Comparison of ENCODE assay signal across 8 cellular contexts in the genomic region with DNA sequence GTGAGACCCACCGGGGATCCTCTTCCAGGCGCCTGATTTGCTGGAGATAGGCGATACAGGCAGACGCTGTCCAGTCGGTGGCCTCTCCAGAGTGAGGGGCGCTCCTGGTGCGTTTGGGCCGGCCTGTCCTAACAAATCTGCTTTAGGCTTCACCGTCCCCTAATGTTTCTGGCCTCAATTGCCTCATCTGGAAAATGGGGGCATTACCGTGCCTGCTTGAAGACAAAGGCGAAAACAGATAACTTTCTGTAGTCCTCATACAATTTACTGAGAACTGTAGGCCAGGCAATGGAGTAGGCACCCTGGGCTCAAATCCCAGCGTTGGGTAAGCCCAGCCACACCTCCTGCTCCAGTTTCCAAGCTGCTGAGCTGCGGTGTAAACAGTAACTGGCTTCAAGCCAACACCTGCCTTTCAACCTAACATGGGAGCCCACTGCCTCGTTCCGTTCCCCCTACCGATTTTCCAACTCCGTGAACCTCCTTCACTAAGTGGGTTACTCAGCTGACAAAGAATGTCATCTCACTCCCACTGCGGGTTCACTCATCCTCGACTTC. TPM values are rescaled to one million over a fixed set of nuclear protein-coding genes. Genes with fewer than 3 reads are reported as not detected.
DNase-seq lines count a peak whose midpoint lies in the region; ATAC-seq and TF ChIP-seq lines count a peak whose summit lies in the region.

No MANE protein-coding gene starts in this region.

- dilution Hi-C loops in mammary epithelial cell (cut with HindIII; ENCODE audit: low sequenced_read_pairs) = no loop called here

- intact Hi-C loops in CD8-positive, alpha-beta T cell (cut with DNase I, micrococcal nuclease) = loop anchor here in 1 of 2 experiments (2.0 to 5.0 kb wide), 3 partner anchors 254 to 436 kb away; a partner anchor contains a TSS
- intact Hi-C loops in mammary epithelial cell (cut with micrococcal nuclease) = loop anchor here (2.0 to 5.0 kb wide), 2 partner anchors 208 to 666 kb away; no protein-coding TSS in a partner anchor
- intact Hi-C loops in vagina (cut with DNase I) = no loop called here

- H3K27me3 Mint-ChIP-seq in CD8-positive, alpha-beta T cell (ENCODE audit: low read depth) = no peaks in the 10 kb centered on the region

- WGBS in mammary epithelial cell (ENCODE audit: low coverage, missing lambda C conversion rate) = 14% methylated on average over 14 of the region's 19 CpGs
- no CpG with 5 or more reads among the region's 19 CpGs for WGBS in mesendoderm (ENCODE audit: extremely low coverage, insufficient coverage, low lambda C conversion rate)

- BruUV-seq in mammary epithelial cell (replicated peaks; lab: Mats Ljungman, UMichigan) = no TSS peak

- peak overlapping the region; percentile 88 for H3K4me3 ChIP-seq in CD8-positive, alpha-beta T cell (ENCODE audit: low read depth, low read length)
- H3K4me3 ChIP-seq in Karpas-422 (ENCODE audit: low read length) (peak overlapping the region; percentile 31; the same call in 1 of the 2 replicates), mammary epithelial cell (replicated peaks in 1 of 3; ENCODE audit: insufficient read depth in 1 of 3, low read depth in 2 of 3, low read length in 3 of 3) (peak overlapping the region; percentile 44 to 84 (median 67)), mesendoderm (ENCODE audit: low read length) (no peak overlapping the region), vagina (peak overlapping the region; percentile 61 to 89)

- H2BK120ac ChIP-seq in mesendoderm (ENCODE audit: low read depth, low read length) = no peak overlapping the region

- H3K27me3 ChIP-seq in CD8-positive, alpha-beta T cell (ENCODE audit: insufficient read depth, low read length) = no peaks in the 10 kb centered on the region
- no peaks in the 10 kb centered on the region for H3K27me3 ChIP-seq in Karpas-422 (ENCODE audit: low read length)
- H3K27me3 ChIP-seq in mammary epithelial cell (ENCODE audit: insufficient read depth, low read length) = no peaks in the 10 kb centered on the region
- H3K27me3 ChIP-seq in mesendoderm (ENCODE audit: insufficient read depth, low read length, poor library complexity) = no peaks in the 10 kb centered on the region
- H3K27me3 ChIP-seq in vagina = no peaks in the 10 kb centered on the region

- peak overlapping the region; percentile 85 for H3K56ac ChIP-seq in mesendoderm (ENCODE audit: low read length)

- no peak for TF ChIP-seq CTCF in CD8-positive, alpha-beta T cell (IDR thresholded peaks at IDR 0.05)
- TF ChIP-seq CTCF in mammary epithelial cell (conservative IDR thresholded peaks at IDR 0.05 in 1 of 2, IDR thresholded peaks at IDR 0.05 in 1 of 2; ENCODE audit: extremely low read depth in 1 of 2, insufficient read depth in 1 of 2, low read depth in 1 of 2, low read length in 2 of 2) (no peak), vagina (IDR thresholded peaks at IDR 0.05) (no peak)

- H3K27ac ChIP-seq in CD8-positive, alpha-beta T cell (ENCODE audit: low read depth, low read length) = peak overlapping the region; percentile 69
- H3K27ac ChIP-seq in Karpas-422 (ENCODE audit: low read length) (no peak overlapping the region), mammary epithelial cell (ENCODE audit: insufficient read depth, low read depth, low read length) (peak overlapping the region; percentile 53), mesendoderm (ENCODE audit: low read depth, low read length) (peak overlapping the region; percentile 53), vagina (peak overlapping the region; percentile 77)

- H4K20me1 ChIP-seq in Karpas-422 (ENCODE audit: insufficient read depth, low read depth, low read length) = no peaks in the 10 kb centered on the region
- no peaks in the 10 kb centered on the region for H4K20me1 ChIP-seq in mammary epithelial cell (ENCODE audit: insufficient read depth, low read length)

- H3K27ac Mint-ChIP-seq in CD8-positive, alpha-beta T cell = peak overlapping the region; percentile 88

- peaks cover 39% of the 10 kb centered on the region for H3K4me1 Mint-ChIP-seq in CD8-positive, alpha-beta T cell (ENCODE audit: low read depth)

- H3K9me3 Mint-ChIP-seq in CD8-positive, alpha-beta T cell = no peaks in the 10 kb centered on the region

- H2BK15ac ChIP-seq in mesendoderm (replicated peaks; ENCODE audit: low read depth) = no peak overlapping the region

- no peak for ATAC-seq in CD8-positive, alpha-beta T cell
- ATAC-seq in HG02759 (IDR thresholded peaks at IDR 0.05; ENCODE audit: unreplicated experiment) = no peak

- H3K79me1 ChIP-seq in mesendoderm (ENCODE audit: low read length) = no peaks in the 10 kb centered on the region

- no peak for DNase-seq in CD8-positive, alpha-beta T cell
- DNase-seq in Karpas-422 (peak; percentile 25), mammary epithelial cell (peak; percentile 1), mesendoderm (no peak), vagina (ENCODE audit: extremely low spot score in 2 of 2) (no peak), H4 (ENCODE audit: low spot score) (no peak), MV-4-11 (lab: John Stamatoyannopoulos, UW) (no peak)

- H3K4ac ChIP-seq in mesendoderm (ENCODE audit: low read depth, low read length) = no peak overlapping the region

- peaks cover 5% of the 10 kb centered on the region for H3K36me3 Mint-ChIP-seq in CD8-positive, alpha-beta T cell

- in situ Hi-C loops in mammary epithelial cell (cut with MboI; ENCODE audit: low sequenced_read_pairs in 2 of 2) = loop anchor here in 1 of 2 donors (25.0 kb wide), 1 partner anchor 211 kb away; no protein-coding TSS in a partner anchor

- peak overlapping the region; percentile 81; the same call in 1 of the 2 replicates for H2AFZ ChIP-seq in Karpas-422 (ENCODE audit: low read length)
- peak overlapping the region; percentile 97 for H2AFZ ChIP-seq in mammary epithelial cell (ENCODE audit: low read depth, low read length)

- peak overlapping the region; percentile 87 for H3K4me3 Mint-ChIP-seq in CD8-positive, alpha-beta T cell

- no peak overlapping the region for H2BK5ac ChIP-seq in mesendoderm (ENCODE audit: low read length)

- H3K18ac ChIP-seq in mesendoderm (ENCODE audit: low read length) = peak overlapping the region; percentile 34

- no peak overlapping the region for H2AK5ac ChIP-seq in mesendoderm (ENCODE audit: low read length)

- peak overlapping the region; percentile 17 for H4K5ac ChIP-seq in mesendoderm (ENCODE audit: low read length)

- peak overlapping the region; percentile 50 for H3K9ac ChIP-seq in Karpas-422 (ENCODE audit: low read length)
- no peak overlapping the region for H3K9ac ChIP-seq in mammary epithelial cell (ENCODE audit: insufficient read depth, low read length)
- H3K9ac ChIP-seq in mesendoderm (ENCODE audit: low read length) = peak overlapping the region; percentile 38

- no peak overlapping the region for H4K8ac ChIP-seq in mesendoderm (ENCODE audit: low read depth, low read length)

- no peak for TF ChIP-seq POLR2A in vagina (IDR thresholded peaks at IDR 0.05)

- no peak overlapping the region for H3K23ac ChIP-seq in mesendoderm (ENCODE audit: low read length)

- peak overlapping the region; percentile 46 for H3K4me2 ChIP-seq in Karpas-422 (ENCODE audit: low read depth, low read length, poor library complexity, severe bottlenecking)
- peak overlapping the region; percentile 83 for H3K4me2 ChIP-seq in mammary epithelial cell (ENCODE audit: insufficient read depth, low read depth, low read length)
- peak overlapping the region; percentile 28 for H3K4me2 ChIP-seq in mesendoderm (ENCODE audit: low read length)

- H3K9me3 ChIP-seq in CD8-positive, alpha-beta T cell (ENCODE audit: low read length) = no peaks in the 10 kb centered on the region
- no peaks in the 10 kb centered on the region for H3K9me3 ChIP-seq in Karpas-422 (ENCODE audit: low read length)
- no peaks in the 10 kb centered on the region for H3K9me3 ChIP-seq in mammary epithelial cell (replicated peaks; ENCODE audit: insufficient read depth, low read length)
- H3K9me3 ChIP-seq in vagina = no peaks in the 10 kb centered on the region

- CTCF ChIA-PET in CD8-positive, alpha-beta T cell (lab: Charles Lee) = interaction anchor here (1.3 to 1.6 kb wide), 4 partner anchors 30 to 423 kb away, joined by 3 to 6 read pairs (median 4); no protein-coding TSS in a partner anchor
- CTCF ChIA-PET in mammary epithelial cell (lab: Charles Lee; ENCODE audit: low non-redundant PET) = no interaction called here

- no peaks in the 10 kb centered on the region for H3K36me3 ChIP-seq in CD8-positive, alpha-beta T cell (ENCODE audit: insufficient read depth, low read length)
- H3K36me3 ChIP-seq in Karpas-422 (ENCODE audit: insufficient read depth, low read length) = no peaks in the 10 kb centered on the region
- H3K36me3 ChIP-seq in mammary epithelial cell (ENCODE audit: insufficient read depth, low read length) = no peaks in the 10 kb centered on the region
- no peaks in the 10 kb centered on the region for H3K36me3 ChIP-seq in mesendoderm (ENCODE audit: control insufficient read depth, insufficient read depth, low read length)
- H3K36me3 ChIP-seq in vagina = no peaks in the 10 kb centered on the region

- H3K9me2 ChIP-seq in Karpas-422 (replicated peaks; ENCODE audit: insufficient read depth, low read length) = no peaks in the 10 kb centered on the region

- peaks cover 39% of the 10 kb centered on the region for H3K79me2 ChIP-seq in Karpas-422 (ENCODE audit: low read length)
- H3K79me2 ChIP-seq in mammary epithelial cell (ENCODE audit: insufficient read depth, low read length) = peaks cover 4% of the 10 kb centered on the region
- H3K79me2 ChIP-seq in mesendoderm (ENCODE audit: control insufficient read depth, insufficient read depth, low read length) = no peaks in the 10 kb centered on the region

- POLR2A ChIA-PET in CD8-positive, alpha-beta T cell (lab: Charles Lee) = interaction anchor here (1.6 kb wide), 1 partner anchor 10 kb away, joined by 8 read pairs; no protein-coding TSS in a partner anchor

- peaks cover 5% of the 10 kb centered on the region for H3K4me1 ChIP-seq in CD8-positive, alpha-beta T cell (ENCODE audit: insufficient read depth, low read length)
- H3K4me1 ChIP-seq in Karpas-422 (ENCODE audit: low read length) (peaks cover 22% of the 10 kb centered on the region), mammary epithelial cell (ENCODE audit: insufficient read depth, low read length) (peaks cover 6% of the 10 kb centered on the region), mesendoderm (ENCODE audit: control insufficient read depth, low read depth, low read length) (no peaks in the 10 kb centered on the region), vagina (peaks cover 10% of the 10 kb centered on the region)

RNA-seq across cellular contexts. Expression of a gene that starts 0.6 kb away (rescaled TPM):
- 10 to 100 TPM; 34.7 to 36.6 TPM for total RNA-seq in CD8-positive, alpha-beta T cell
- total RNA-seq in Karpas-422 (2014; rRNA removed; shearing (Covaris generic); ENCODE audit: low replicate concordance) = 55.0 and 61.3 TPM in 2 replicates
- total RNA-seq in mammary epithelial cell (1 to 10 TPM; 3.2 to 8.8 TPM), vagina (19.4 TPM)
- 1.8 TPM for polyA plus RNA-seq in mammary epithelial cell
- polyA minus RNA-seq in mammary epithelial cell = 8.7 TPM
- 6.9 TPM for polyA plus RNA-seq in mesendoderm (2013, experiment 1 of 2)
- 6.8 TPM for polyA plus RNA-seq in mesendoderm (2013, experiment 2 of 2)
- 6.1 and 8.2 TPM in 2 replicates for total RNA-seq in H4 (2014; rRNA removed; shearing (Covaris generic))

RNA-seq across cellular contexts. Expression of a gene that starts 53.9 kb away (rescaled TPM):
- total RNA-seq in CD8-positive, alpha-beta T cell = 10 to 100 TPM; 46.8 to 51.8 TPM
- total RNA-seq in Karpas-422 (2014; rRNA removed; shearing (Covaris generic); ENCODE audit: low replicate concordance) = 30.7 and 30.9 TPM in 2 replicates
- total RNA-seq in mammary epithelial cell (10 to 100 TPM; 23.1 to 28.5 TPM), vagina (36.1 TPM)
- 7.4 TPM for polyA plus RNA-seq in mammary epithelial cell
- polyA minus RNA-seq in mammary epithelial cell = 11.9 TPM
- polyA plus RNA-seq in mesendoderm (2013, experiment 1 of 2) = 14.5 TPM
- 15.3 TPM for polyA plus RNA-seq in mesendoderm (2013, experiment 2 of 2)
- 11.4 and 13.1 TPM in 2 replicates for total RNA-seq in H4 (2014; rRNA removed; shearing (Covaris generic))

Comparison
In these comparisons a context has a peak if more than half of its experiments do, and no peak if none do; other contexts are left out.
1. DNase-seq: peak in Karpas-422 (single experiment) and mammary epithelial cell (single experiment); none in CD8-positive, alpha-beta T cell (0 of 7), mesendoderm (single experiment), vagina (0 of 2), H4 (single experiment) and MV-4-11 (single experiment).
2. H3K4me2 ChIP-seq: peak in every context shown above with its lines; median percentile 83 in mammary epithelial cell; 46 in Karpas-422; 28 in mesendoderm.